ENCODE assay signal across 8 cellular contexts in genomic region chr11:119107538-119108150, GRCh38. TPM values are rescaled to one million over a fixed set of nuclear protein-coding genes. Genes with fewer than 3 reads are reported as not detected.
DNase-seq lines count a peak whose midpoint lies in the region; ATAC-seq lines count a peak whose summit lies in the region.

No MANE protein-coding gene starts in this region.

- no peaks in the 10 kb centered on the region for H3K27me3 ChIP-seq in SJSA1 (replicated peaks)
- no peaks in the 10 kb centered on the region for H3K27me3 ChIP-seq in neuron (ENCODE audit: insufficient read depth, low read length)

- no peaks in the 10 kb centered on the region for H3K9me3 ChIP-seq in SJSA1 (replicated peaks)
- H3K9me3 ChIP-seq in neuron (ENCODE audit: low read length): no peaks in the 10 kb centered on the region

- H3K4me1 ChIP-seq in SJSA1 (replicated peaks): peaks cover 22% of the 10 kb centered on the region
- H3K4me1 ChIP-seq in neuron (ENCODE audit: insufficient read depth, low read length): peaks cover 23% of the 10 kb centered on the region

- no peak overlapping the region for H3K27ac ChIP-seq in SJSA1

- H3K4me3 ChIP-seq in SJSA1: peak overlapping the region; percentile 76
- peak overlapping the region; percentile 74 for H3K4me3 ChIP-seq in neuron (ENCODE audit: low read length)

- H3K36me3 ChIP-seq in SJSA1 (no peaks in the 10 kb centered on the region; the same call in 1 of the 2 replicates), neuron (ENCODE audit: insufficient read depth, low read length) (peaks cover 10% of the 10 kb centered on the region)

- DNase-seq in NCI-H146 (lab: John Stamatoyannopoulos, UW) (peak; percentile 46), NCI-H146 treated with DMSO at 0.1 percent for 48 hours (lab: John Stamatoyannopoulos, UW; ENCODE audit: unreplicated experiment) (no peak), SJSA1 (ENCODE audit: low read depth in 1 of 2, low spot score in 2 of 2) (peak in 1 of 2 experiments; percentile 21), AML-193 (lab: John Stamatoyannopoulos, UW) (no peak), dedifferentiated amniotic fluid mesenchymal stem cell (ENCODE audit: extremely low spot score) (no peak)

- H2AFZ ChIP-seq in neuron (ENCODE audit: low read depth, low read length): peak overlapping the region; percentile 60

- ATAC-seq in HG02610 (IDR thresholded peaks at IDR 0.05; ENCODE audit: unreplicated experiment) (peak; percentile 14), esophagus mucosa (peak; percentile 19)

RNA-seq across cellular contexts. Expression of gene C2CD2L, which starts 0.5 kb away (rescaled TPM):
- 5.1 and 5.4 TPM in 2 replicates for total RNA-seq in SJSA1 (2014; rRNA removed; shearing (Covaris generic))
- total RNA-seq in esophagus mucosa: 6.5 TPM

RNA-seq across cellular contexts. Expression of gene DPAGT1, which starts 6.0 kb away (rescaled TPM):
- total RNA-seq in SJSA1 (2014; rRNA removed; shearing (Covaris generic)): 9.7 and 17.0 TPM in 2 replicates
- 36.3 TPM for total RNA-seq in esophagus mucosa

RNA-seq across cellular contexts. Expression of gene HINFP, which starts 13.7 kb away (rescaled TPM):
- total RNA-seq in SJSA1 (2014; rRNA removed; shearing (Covaris generic)): 3.1 and 6.7 TPM in 2 replicates
- total RNA-seq in esophagus mucosa: 13.2 TPM

RNA-seq across cellular contexts. Expression of gene HMBS, which starts 23.0 kb away (rescaled TPM):
- total RNA-seq in SJSA1 (2014; rRNA removed; shearing (Covaris generic)): 2.1 and 6.4 TPM in 2 replicates
- 23.7 TPM for total RNA-seq in esophagus mucosa

RNA-seq across cellular contexts. Expression of gene VPS11, which starts 40.0 kb away (rescaled TPM):
- 5.6 and 11.2 TPM in 2 replicates for total RNA-seq in SJSA1 (2014; rRNA removed; shearing (Covaris generic))
- total RNA-seq in esophagus mucosa: 17.8 TPM
